ENCODE assay signal across 10 cellular contexts in the genomic region with DNA sequence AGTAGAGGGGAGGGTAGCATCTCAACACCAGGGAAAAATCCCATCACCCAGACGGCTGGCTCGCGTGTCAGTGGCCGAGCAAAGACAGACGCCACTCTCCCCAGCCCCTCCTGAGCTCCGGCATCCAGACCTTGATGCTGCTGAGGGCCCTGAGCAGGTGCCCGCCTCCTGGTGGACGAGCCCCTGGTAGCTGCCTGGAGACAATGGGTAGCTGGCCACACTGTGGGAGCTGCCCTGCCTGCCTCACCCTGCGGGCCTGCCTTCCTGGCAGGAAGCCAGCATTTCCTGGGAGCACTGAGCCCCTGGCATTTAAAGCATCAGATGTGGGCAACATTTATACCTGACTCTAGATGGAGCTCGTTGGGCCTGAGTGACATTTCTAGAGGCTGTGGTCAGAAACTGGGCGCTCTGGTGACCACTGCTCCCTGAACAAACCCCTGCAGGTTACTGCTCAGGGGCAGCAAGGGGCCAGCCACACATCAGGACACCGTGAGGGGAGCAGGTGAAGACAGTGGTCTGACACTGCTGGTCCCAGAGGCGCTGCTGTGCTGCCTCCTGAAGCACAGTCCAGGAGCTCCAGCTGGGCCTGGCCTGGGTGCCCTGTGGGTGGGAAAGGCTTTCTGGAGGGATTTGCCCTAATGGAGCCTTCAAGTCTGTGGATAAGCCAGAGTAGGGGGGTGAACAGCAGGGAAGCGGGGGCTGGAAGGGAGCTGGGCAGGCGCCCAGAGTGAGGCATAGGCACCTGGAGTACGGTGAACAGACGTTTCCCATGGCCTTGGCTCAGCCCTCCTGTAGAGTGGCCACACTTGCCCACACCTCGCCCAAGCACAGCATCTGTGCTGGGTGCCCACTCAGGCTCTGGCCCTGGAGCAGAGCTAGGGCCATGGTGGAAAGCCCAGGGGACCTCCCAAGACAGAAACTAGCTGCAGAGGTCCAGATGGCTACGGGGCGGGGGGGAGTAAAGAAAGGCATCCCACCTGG.
DNase-seq lines count a peak whose midpoint lies in the region; ATAC-seq and TF ChIP-seq lines count a peak whose summit lies in the region.
"Had no signal": no experiment of that assay in that cellular context is flagged by ENCODE, and none has a peak within 500 bp of the region (broad histone marks: within the 10 kb centered on the region; RNA-seq: fewer than 3 reads in every experiment).

No MANE protein-coding gene starts in this region.

- H3K4me3 ChIP-seq in H7 (ENCODE audit: insufficient read depth, low read depth, low read length) (no peak overlapping the region), kidney epithelial cell (ENCODE audit: low read depth, low read length) (no peak overlapping the region)
- H3K4me3 ChIP-seq: adrenal gland had no signal

- TF ChIP-seq CTCF in CD14-positive monocyte (IDR thresholded peaks at IDR 0.05) (no peak), kidney epithelial cell (IDR thresholded peaks at IDR 0.05; ENCODE audit: insufficient read depth, low read length, poor library complexity, severe bottlenecking) (peak; percentile 45)

- H3K27me3 ChIP-seq in H7 (ENCODE audit: control insufficient read depth, insufficient read depth, low read length) (no peaks in the 10 kb centered on the region), kidney epithelial cell (ENCODE audit: control insufficient read depth, insufficient read depth, low read length) (no peaks in the 10 kb centered on the region)
- H3K27me3 ChIP-seq: adrenal gland had no signal

- H3K4me3 Mint-ChIP-seq in CD14-positive monocyte: no peak overlapping the region

- no peaks in the 10 kb centered on the region for H3K4me1 Mint-ChIP-seq in CD14-positive monocyte

- DNase-seq in CD14-positive monocyte (ENCODE audit: low spot score) (peak; percentile 33), H7 (peak; percentile 83), RPMI7951 (ENCODE audit: low read depth) (peak; percentile 14), kidney epithelial cell (ENCODE audit: low read depth) (no peak)
- no peak for DNase-seq in activated CD4-positive, alpha-beta T cell treated with anti-CD3 and anti-CD28 coated beads for 4 hours
- DNase-seq: occipital lobe had no signal

- intact Hi-C loops in CD14-positive monocyte (cut with micrococcal nuclease): no loop called here

- no peak for ATAC-seq in GM19395 (IDR thresholded peaks at IDR 0.05; ENCODE audit: unreplicated experiment)
- ATAC-seq in GM19035 (IDR thresholded peaks at IDR 0.05; ENCODE audit: unreplicated experiment): no peak
- ATAC-seq in HG02870 (IDR thresholded peaks at IDR 0.05; ENCODE audit: unreplicated experiment): no peak

- peaks cover 0 to 2% (median 0%) of the 10 kb centered on the region in 7 donors for H3K9me3 Mint-ChIP-seq in CD14-positive monocyte

- 0 out of 2 replicates have a peak, but pooled peaks cover 1% of the 10 kb centered on the region for H3K36me3 ChIP-seq in H7 (replicated peaks; ENCODE audit: control insufficient read depth, insufficient read depth, low read length)
- H3K36me3 ChIP-seq in kidney epithelial cell (ENCODE audit: control insufficient read depth, insufficient read depth, low read length): no peaks in the 10 kb centered on the region
- H3K36me3 ChIP-seq: adrenal gland had no signal

- H3K36me3 Mint-ChIP-seq in CD14-positive monocyte: no peaks in the 10 kb centered on the region

- peaks cover 0 to 4% (median 4%) of the 10 kb centered on the region in 3 donors for H3K27me3 Mint-ChIP-seq in CD14-positive monocyte (ENCODE audit: low read depth in 3 of 3)

- H3K27ac Mint-ChIP-seq in CD14-positive monocyte: no peak overlapping the region

Comparison
In these comparisons a context has a peak if more than half of its experiments do, and no peak if none do; other contexts are left out.
1. DNase-seq: peak in CD14-positive monocyte (single experiment), H7 (single experiment) and RPMI7951 (single experiment); none in kidney epithelial cell (single experiment) and activated CD4-positive, alpha-beta T cell treated with anti-CD3 and anti-CD28 coated beads for 4 hours (0 of 2).